12 cellular contexts compared by ENCODE assay signal in genomic region chr12:48489012-48489411, GRCh38. TPM values are rescaled to one million over a fixed set of nuclear protein-coding genes. Genes with fewer than 3 reads are reported as not detected.
DNase-seq lines count a peak whose midpoint lies in the region; ATAC-seq and TF ChIP-seq lines count a peak whose summit lies in the region.
"Had no signal": no experiment of that assay in that cellular context is flagged by ENCODE, and none has a peak within 500 bp of the region (broad histone marks: within the 10 kb centered on the region; RNA-seq: fewer than 3 reads in every experiment).

No MANE protein-coding gene starts in this region.

- H3K9me3 ChIP-seq in hepatocyte (ENCODE audit: low read depth) (no peaks in the 10 kb centered on the region), colonic mucosa (no peaks in the 10 kb centered on the region)
- H3K9me3 ChIP-seq: pancreas had no signal

- ATAC-seq in GM18511 (IDR thresholded peaks at IDR 0.05; ENCODE audit: unreplicated experiment) (peak; percentile 99), GM21576 (IDR thresholded peaks at IDR 0.05; ENCODE audit: unreplicated experiment) (peak; percentile 91), HG03460 (IDR thresholded peaks at IDR 0.05; ENCODE audit: unreplicated experiment) (peak; percentile 95)
- ATAC-seq: pancreas had no signal

- no peaks in the 10 kb centered on the region for H3K9me2 ChIP-seq in hepatocyte (replicated peaks; ENCODE audit: insufficient read depth)

- H3K27me3 ChIP-seq in hepatocyte (no peaks in the 10 kb centered on the region), colonic mucosa (no peaks in the 10 kb centered on the region)
- H3K27me3 ChIP-seq: pancreas had no signal

- no peak overlapping the region for H2AFZ ChIP-seq in hepatocyte

- TF ChIP-seq CTCF in hepatocyte (IDR thresholded peaks at IDR 0.05; ENCODE audit: poor library complexity) (no peak), colonic mucosa (IDR thresholded peaks at IDR 0.05) (no peak)

- H3K4me2 ChIP-seq in hepatocyte, result no peak overlapping the region

- no peak overlapping the region for H3K9ac ChIP-seq in colonic mucosa (ENCODE audit: low read depth in 2 of 2, low read length in 2 of 2)

- 53% methylated on average over 2 of the region's 2 CpGs for WGBS in hepatocyte (ENCODE audit: low lambda C conversion rate, missing lambda C conversion rate)

- no peaks in the 10 kb centered on the region for H3K36me3 ChIP-seq in hepatocyte (replicated peaks; ENCODE audit: insufficient read depth, low read depth)
- H3K36me3 ChIP-seq in colonic mucosa, result no peaks in the 10 kb centered on the region
- H3K36me3 ChIP-seq: pancreas had no signal

- H3K4me3 ChIP-seq in hepatocyte (no peak overlapping the region), colonic mucosa (no peak overlapping the region)
- H3K4me3 ChIP-seq: pancreas had no signal

- peak overlapping the region; percentile 56 for H3K27ac ChIP-seq in hepatocyte
- H3K27ac ChIP-seq in colonic mucosa, result no peak overlapping the region
- H3K27ac ChIP-seq: pancreas had no signal

- H3K4me1 ChIP-seq in hepatocyte (ENCODE audit: insufficient read depth), result no peaks in the 10 kb centered on the region
- H3K4me1 ChIP-seq in colonic mucosa, result no peaks in the 10 kb centered on the region
- H3K4me1 ChIP-seq: pancreas had no signal

- H3K79me2 ChIP-seq in hepatocyte, result no peaks in the 10 kb centered on the region

- H4K20me1 ChIP-seq in hepatocyte (ENCODE audit: insufficient read depth, poor library complexity, severe bottlenecking), result no peaks in the 10 kb centered on the region

- intact Hi-C loops in colonic mucosa (cut with DNase I), result no loop called here

- peak; percentile 11 for DNase-seq in hepatocyte (ENCODE audit: low spot score)
- no peak for DNase-seq in colonic mucosa
- DNase-seq in effector CD8-positive, alpha-beta T cell (lab: John Stamatoyannopoulos, UW), result no peak
- no peak for DNase-seq in iPS-NIHi7 (ENCODE audit: extremely low spot score)
- no peak for DNase-seq in NCI-H524 (lab: John Stamatoyannopoulos, UW)
- DNase-seq: amygdala, NCI-H1417, pancreas had no signal

RNA-seq across cellular contexts. Expression of gene C12orf54, which starts 6.7 kb away (rescaled TPM):
- not detected in 2 replicates for total RNA-seq in hepatocyte
- 0.34 and 2.7 TPM in 2 replicates for polyA plus RNA-seq in hepatocyte
- total RNA-seq in colonic mucosa, result not detected
- total RNA-seq: pancreas; T-helper 2 cell treated with Interferon-gamma antibody and Interleukin-4, amounts not matched to agents 100 ng/mL and 5 ng/mL, for 36 hours had no signal

RNA-seq across cellular contexts. Expression of gene ANP32D, which starts 16.7 kb away (rescaled TPM):
- total RNA-seq in hepatocyte (not detected in 2 replicates), colonic mucosa (not detected)
- not detected in 2 replicates for polyA plus RNA-seq in hepatocyte
- total RNA-seq: T-helper 2 cell treated with Interferon-gamma antibody and Interleukin-4, amounts not matched to agents 100 ng/mL and 5 ng/mL, for 36 hours had no signal
- polyA plus RNA-seq: pancreas had no signal

RNA-seq across cellular contexts. Expression of gene OR8S1, which starts 36.4 kb away (rescaled TPM):
- total RNA-seq in hepatocyte, result 0.17 TPM in 1 of 2 replicates, not detected in the other
- 1.1 TPM in 1 of 2 replicates, not detected in the other for polyA plus RNA-seq in hepatocyte
- total RNA-seq in colonic mucosa, result not detected
- total RNA-seq: pancreas; T-helper 2 cell treated with Interferon-gamma antibody and Interleukin-4, amounts not matched to agents 100 ng/mL and 5 ng/mL, for 36 hours had no signal
- polyA plus RNA-seq: pancreas had no signal
